Comparison of ENCODE assay signal across 11 cellular contexts in the genomic region with DNA sequence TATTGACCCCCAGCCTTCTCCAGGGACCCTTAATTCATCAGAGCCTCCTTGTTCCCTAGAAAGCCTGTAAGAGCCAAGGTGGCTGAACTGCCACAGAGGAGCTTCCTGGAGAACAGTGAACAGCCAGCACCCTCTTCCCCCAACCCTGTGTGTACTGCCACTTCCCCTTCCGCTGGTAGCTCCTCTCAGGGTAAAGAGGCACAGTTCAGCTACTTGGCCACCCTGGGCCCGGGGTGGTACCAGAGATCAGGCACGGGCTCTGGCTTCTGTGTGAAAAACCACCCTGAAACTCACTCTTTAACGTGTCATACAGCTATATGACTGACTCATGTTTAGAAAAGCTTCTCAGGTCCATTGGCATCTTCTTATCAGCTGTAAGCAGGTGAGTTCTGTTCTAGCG. TPM values are rescaled to one million over a fixed set of nuclear protein-coding genes. Genes with fewer than 3 reads are reported as not detected.
DNase-seq lines count a peak whose midpoint lies in the region; ATAC-seq and TF ChIP-seq lines count a peak whose summit lies in the region.
"Had no signal": no experiment of that assay in that cellular context is flagged by ENCODE, and none has a peak within 500 bp of the region (broad histone marks: within the 10 kb centered on the region; RNA-seq: fewer than 3 reads in every experiment).

No MANE protein-coding gene starts in this region.

- peaks cover 14 to 25% (median 15%) of the 10 kb centered on the region in 3 donors for H3K4me1 Mint-ChIP-seq in T-cell
- peaks cover 41% of the 10 kb centered on the region for H3K4me1 Mint-ChIP-seq in activated naive CD8-positive, alpha-beta T cell treated with anti-CD3 and anti-CD28 coated beads, Interleukin-2, amount 50 U/mL, for 24 hours
- H3K4me1 Mint-ChIP-seq in stimulated activated naive B cell treated with anti-CD40 and anti-IgM and Interleukin-4, amounts not matched to agents 10 μg/mL and 1 μg/mL and 100 μg/mL, for 72 hours, result peaks cover 36 to 71% of the 10 kb centered on the region in 2 donors
- H3K4me1 Mint-ChIP-seq in WTC11, result no peaks in the 10 kb centered on the region

- H3K36me3 Mint-ChIP-seq in T-cell (no peaks in the 10 kb centered on the region), WTC11 (no peaks in the 10 kb centered on the region)
- H3K36me3 Mint-ChIP-seq in activated naive CD8-positive, alpha-beta T cell treated with anti-CD3 and anti-CD28 coated beads, Interleukin-2, amount 50 U/mL, for 24 hours (ENCODE audit: low read depth), result no peaks in the 10 kb centered on the region
- H3K36me3 Mint-ChIP-seq in stimulated activated naive B cell treated with anti-CD40 and anti-IgM and Interleukin-4, amounts not matched to agents 10 μg/mL and 1 μg/mL and 100 μg/mL, for 72 hours, result peaks cover 0 to 1% of the 10 kb centered on the region in 2 donors

- H3K4me3 Mint-ChIP-seq in T-cell (peak overlapping the region in 1 of 3 donors; percentile 44), WTC11 (no peak overlapping the region)
- no peak overlapping the region for H3K4me3 Mint-ChIP-seq in activated naive CD8-positive, alpha-beta T cell treated with anti-CD3 and anti-CD28 coated beads, Interleukin-2, amount 50 U/mL, for 24 hours
- H3K4me3 Mint-ChIP-seq in stimulated activated naive B cell treated with anti-CD40 and anti-IgM and Interleukin-4, amounts not matched to agents 10 μg/mL and 1 μg/mL and 100 μg/mL, for 72 hours, result peak overlapping the region; percentile 61 to 73

- CTCF ChIA-PET in T-cell (lab: Charles Lee) (interaction anchor here (0.5 to 0.7 kb wide), 4 partner anchors 13 to 500 kb away, joined by 3 to 7 read pairs (median 4); no protein-coding TSS in a partner anchor), WTC11 (lab: Charles Lee) (interaction anchor here (0.9 to 1.3 kb wide), 3 partner anchors 9 to 44 kb away, joined by 3 to 4 read pairs (median 3); no protein-coding TSS in a partner anchor)

- H3K27me3 Mint-ChIP-seq in T-cell (no peaks in the 10 kb centered on the region), WTC11 (ENCODE audit: low read depth) (peaks cover 3% of the 10 kb centered on the region; the same call in 1 of the 2 replicates)
- no peaks in the 10 kb centered on the region for H3K27me3 Mint-ChIP-seq in activated naive CD8-positive, alpha-beta T cell treated with anti-CD3 and anti-CD28 coated beads, Interleukin-2, amount 50 U/mL, for 24 hours
- H3K27me3 Mint-ChIP-seq in stimulated activated naive B cell treated with anti-CD40 and anti-IgM and Interleukin-4, amounts not matched to agents 10 μg/mL and 1 μg/mL and 100 μg/mL, for 72 hours, result no peaks in the 10 kb centered on the region

- POLR2A ChIA-PET in T-cell (lab: Charles Lee), result interaction anchor here (0.5 to 1.2 kb wide), 3 partner anchors 21 to 862 kb away, joined by 3 to 4 read pairs (median 4); no protein-coding TSS in a partner anchor
- POLR2A ChIA-PET in WTC11 (lab: Charles Lee), result no interaction called here

- H3K9me3 Mint-ChIP-seq in T-cell, result no peaks in the 10 kb centered on the region
- H3K9me3 Mint-ChIP-seq in activated naive CD8-positive, alpha-beta T cell treated with anti-CD3 and anti-CD28 coated beads, Interleukin-2, amount 50 U/mL, for 24 hours, result no peaks in the 10 kb centered on the region
- no peaks in the 10 kb centered on the region for H3K9me3 Mint-ChIP-seq in stimulated activated naive B cell treated with anti-CD40 and anti-IgM and Interleukin-4, amounts not matched to agents 10 μg/mL and 1 μg/mL and 100 μg/mL, for 72 hours
- no peaks in the 10 kb centered on the region for H3K9me3 Mint-ChIP-seq in WTC11

- DNase-seq in activated CD4-positive, alpha-beta T cell treated with anti-CD3 and anti-CD28 coated beads for 1 hour, result peak; percentile 19
- DNase-seq in activated CD4-positive, alpha-beta T cell treated with anti-CD3 and anti-CD28 coated beads, Interleukin-2, amount 50 U/mL, for 4 hours, result no peak
- DNase-seq in T-cell, result peak in 32 of 34 experiments; percentile 17 to 55 (median 39)
- peak; percentile 42 for DNase-seq in activated naive CD8-positive, alpha-beta T cell treated with anti-CD3 and anti-CD28 coated beads, Interleukin-2, amount 50 U/mL, for 24 hours
- peak; percentile 40 for DNase-seq in stimulated activated naive B cell treated with anti-CD40 and anti-IgM and Interleukin-4, amounts not matched to agents 10 μg/mL and 1 μg/mL and 100 μg/mL, for 72 hours
- DNase-seq in WTC11 (ENCODE audit: low spot score), result no peak
- DNase-seq in effector CD4-positive, alpha-beta T cell, result no peak
- DNase-seq in GM10266 (ENCODE audit: extremely low spot score), result no peak
- DNase-seq: NCI-H2171 treated with DMSO at 0.1 percent for 48 hours, small intestine had no signal

- H3K27ac Mint-ChIP-seq in T-cell, result peak overlapping the region; percentile 93 to 96
- H3K27ac Mint-ChIP-seq in activated naive CD8-positive, alpha-beta T cell treated with anti-CD3 and anti-CD28 coated beads, Interleukin-2, amount 50 U/mL, for 24 hours, result peak overlapping the region; percentile 79
- peak overlapping the region; percentile 90 for H3K27ac Mint-ChIP-seq in stimulated activated naive B cell treated with anti-CD40 and anti-IgM and Interleukin-4, amounts not matched to agents 10 μg/mL and 1 μg/mL and 100 μg/mL, for 72 hours
- H3K27ac Mint-ChIP-seq in WTC11, result no peak overlapping the region

- TF ChIP-seq CTCF in WTC11 (IDR thresholded peaks at IDR 0.05) (no peak), GM10266 (IDR thresholded peaks at IDR 0.05; ENCODE audit: control insufficient read depth, insufficient read depth, low read depth, missing control alignments) (no peak)

- ATAC-seq in T-cell (replicated peaks in 1 of 4) (peak; percentile 95 to 100 (median 100)), WTC11 (no peak)
- ATAC-seq in activated naive CD8-positive, alpha-beta T cell treated with anti-CD3 and anti-CD28 coated beads, Interleukin-2, amount 50 U/mL, for 24 hours, result peak; percentile 74
- ATAC-seq in stimulated activated naive B cell treated with anti-CD40 and anti-IgM and Interleukin-4, amounts not matched to agents 10 μg/mL and 1 μg/mL and 100 μg/mL, for 72 hours (replicated peaks), result peak; percentile 66 to 67
- ATAC-seq: A549 had no signal

TF ChIP-seq in WTC11, 78 proteins besides CTCF, POLR2A, EP300 and RAD21 (continues in another document):
- TF ChIP-seq ZNF263 (CRISPR knock-in tag; IDR thresholded peaks at IDR 0.05; ENCODE audit: low read depth) (no peak), RELA (CRISPR knock-in tag; IDR thresholded peaks at IDR 0.05; ENCODE audit: borderline replicate concordance) (no peak), NFYB (CRISPR knock-in tag; conservative IDR thresholded peaks at IDR 0.05; ENCODE audit: low read depth) (no peak), SMAD4 (CRISPR knock-in tag; IDR thresholded peaks at IDR 0.05) (no peak), JUN (CRISPR knock-in tag; IDR thresholded peaks at IDR 0.05) (no peak), HMGA2 (CRISPR knock-in tag; IDR thresholded peaks at IDR 0.05) (no peak), GTF2I (CRISPR knock-in tag; conservative IDR thresholded peaks at IDR 0.05) (no peak)
- TF ChIP-seq, protein P1, sequence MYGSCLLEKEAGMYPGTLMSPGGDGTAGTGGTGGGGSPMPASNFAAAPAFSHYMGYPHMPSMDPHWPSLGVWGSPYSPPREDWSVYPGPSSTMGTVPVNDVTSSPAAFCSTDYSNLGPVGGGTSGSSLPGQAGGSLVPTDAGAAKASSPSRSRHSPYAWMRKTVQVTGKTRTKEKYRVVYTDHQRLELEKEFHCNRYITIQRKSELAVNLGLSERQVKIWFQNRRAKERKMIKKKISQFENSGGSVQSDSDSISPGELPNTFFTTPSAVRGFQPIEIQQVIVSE (CRISPR knock-in tag; IDR thresholded peaks at IDR 0.05; ENCODE audit: borderline replicate concordance), result no peak
- TF ChIP-seq, protein P2, sequence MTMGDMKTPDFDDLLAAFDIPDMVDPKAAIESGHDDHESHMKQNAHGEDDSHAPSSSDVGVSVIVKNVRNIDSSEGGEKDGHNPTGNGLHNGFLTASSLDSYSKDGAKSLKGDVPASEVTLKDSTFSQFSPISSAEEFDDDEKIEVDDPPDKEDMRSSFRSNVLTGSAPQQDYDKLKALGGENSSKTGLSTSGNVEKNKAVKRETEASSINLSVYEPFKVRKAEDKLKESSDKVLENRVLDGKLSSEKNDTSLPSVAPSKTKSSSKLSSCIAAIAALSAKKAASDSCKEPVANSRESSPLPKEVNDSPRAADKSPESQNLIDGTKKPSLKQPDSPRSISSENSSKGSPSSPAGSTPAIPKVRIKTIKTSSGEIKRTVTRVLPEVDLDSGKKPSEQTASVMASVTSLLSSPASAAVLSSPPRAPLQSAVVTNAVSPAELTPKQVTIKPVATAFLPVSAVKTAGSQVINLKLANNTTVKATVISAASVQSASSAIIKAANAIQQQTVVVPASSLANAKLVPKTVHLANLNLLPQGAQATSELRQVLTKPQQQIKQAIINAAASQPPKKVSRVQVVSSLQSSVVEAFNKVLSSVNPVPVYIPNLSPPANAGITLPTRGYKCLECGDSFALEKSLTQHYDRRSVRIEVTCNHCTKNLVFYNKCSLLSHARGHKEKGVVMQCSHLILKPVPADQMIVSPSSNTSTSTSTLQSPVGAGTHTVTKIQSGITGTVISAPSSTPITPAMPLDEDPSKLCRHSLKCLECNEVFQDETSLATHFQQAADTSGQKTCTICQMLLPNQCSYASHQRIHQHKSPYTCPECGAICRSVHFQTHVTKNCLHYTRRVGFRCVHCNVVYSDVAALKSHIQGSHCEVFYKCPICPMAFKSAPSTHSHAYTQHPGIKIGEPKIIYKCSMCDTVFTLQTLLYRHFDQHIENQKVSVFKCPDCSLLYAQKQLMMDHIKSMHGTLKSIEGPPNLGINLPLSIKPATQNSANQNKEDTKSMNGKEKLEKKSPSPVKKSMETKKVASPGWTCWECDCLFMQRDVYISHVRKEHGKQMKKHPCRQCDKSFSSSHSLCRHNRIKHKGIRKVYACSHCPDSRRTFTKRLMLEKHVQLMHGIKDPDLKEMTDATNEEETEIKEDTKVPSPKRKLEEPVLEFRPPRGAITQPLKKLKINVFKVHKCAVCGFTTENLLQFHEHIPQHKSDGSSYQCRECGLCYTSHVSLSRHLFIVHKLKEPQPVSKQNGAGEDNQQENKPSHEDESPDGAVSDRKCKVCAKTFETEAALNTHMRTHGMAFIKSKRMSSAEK (CRISPR knock-in tag; IDR thresholded peaks at IDR 0.05; ENCODE audit: borderline replicate concordance), result no peak

RNA-seq across cellular contexts. Expression of a gene that starts 22.3 kb away (rescaled TPM):
- 100 to 1,000 TPM in 1 of 5 donors, 10 to 100 TPM in 4; 49.5 to 102 (median 89.7) TPM for total RNA-seq in T-cell
- total RNA-seq in WTC11 (2021), result 0.74 to 1.6 TPM (median 0.78 TPM) in 3 replicates

RNA-seq across cellular contexts. Expression of a gene that starts 22.5 kb away (rescaled TPM):
- total RNA-seq in T-cell (1 to 10 TPM; 1.1 to 2.8 (median 2.2) TPM), WTC11 (2021) (8.2 to 10.9 TPM (median 10.0 TPM) in 3 replicates)

RNA-seq across cellular contexts. Expression of a gene that starts 34.2 kb away (rescaled TPM):
- total RNA-seq in T-cell (10 to 100 TPM in 1 of 5 donors, not detected in 4; 21.4 TPM), WTC11 (2021) (not detected in 3 replicates)

RNA-seq across cellular contexts. Expression of a gene that starts 42.8 kb away (rescaled TPM):
- total RNA-seq in T-cell, result 1 to 10 TPM in 3 of 5 donors, under 1 TPM in 2; 0.68 to 1.6 (median 1.1) TPM
- 82.6 to 93.8 TPM (median 85.4 TPM) in 3 replicates for total RNA-seq in WTC11 (2021)

Comparison
In these comparisons a context has a peak if more than half of its experiments do, and no peak if none do; other contexts are left out.
1. DNase-seq: peak in activated CD4-positive, alpha-beta T cell treated with anti-CD3 and anti-CD28 coated beads for 1 hour (single experiment), T-cell (32 of 34), activated naive CD8-positive, alpha-beta T cell treated with anti-CD3 and anti-CD28 coated beads, Interleukin-2, amount 50 U/mL, for 24 hours (single experiment) and stimulated activated naive B cell treated with anti-CD40 and anti-IgM and Interleukin-4, amounts not matched to agents 10 μg/mL and 1 μg/mL and 100 μg/mL, for 72 hours (single experiment); none in activated CD4-positive, alpha-beta T cell treated with anti-CD3 and anti-CD28 coated beads, Interleukin-2, amount 50 U/mL, for 4 hours (0 of 2), WTC11 (single experiment), effector CD4-positive, alpha-beta T cell (single experiment) and GM10266 (single experiment).
2. H3K4me3 Mint-ChIP-seq: peak in stimulated activated naive B cell treated with anti-CD40 and anti-IgM and Interleukin-4, amounts not matched to agents 10 μg/mL and 1 μg/mL and 100 μg/mL, for 72 hours (2 of 2); none in activated naive CD8-positive, alpha-beta T cell treated with anti-CD3 and anti-CD28 coated beads, Interleukin-2, amount 50 U/mL, for 24 hours (single experiment) and WTC11 (single experiment).
3. RNA of a gene that starts 22.3 kb away (total RNA-seq): 49.5 to 102 TPM in T-cell; 0.74 to 1.6 TPM in WTC11; every median in the first group is over 10 times any median in the second.